Comparison of ENCODE assay signal across 10 cellular contexts in the genomic region with DNA sequence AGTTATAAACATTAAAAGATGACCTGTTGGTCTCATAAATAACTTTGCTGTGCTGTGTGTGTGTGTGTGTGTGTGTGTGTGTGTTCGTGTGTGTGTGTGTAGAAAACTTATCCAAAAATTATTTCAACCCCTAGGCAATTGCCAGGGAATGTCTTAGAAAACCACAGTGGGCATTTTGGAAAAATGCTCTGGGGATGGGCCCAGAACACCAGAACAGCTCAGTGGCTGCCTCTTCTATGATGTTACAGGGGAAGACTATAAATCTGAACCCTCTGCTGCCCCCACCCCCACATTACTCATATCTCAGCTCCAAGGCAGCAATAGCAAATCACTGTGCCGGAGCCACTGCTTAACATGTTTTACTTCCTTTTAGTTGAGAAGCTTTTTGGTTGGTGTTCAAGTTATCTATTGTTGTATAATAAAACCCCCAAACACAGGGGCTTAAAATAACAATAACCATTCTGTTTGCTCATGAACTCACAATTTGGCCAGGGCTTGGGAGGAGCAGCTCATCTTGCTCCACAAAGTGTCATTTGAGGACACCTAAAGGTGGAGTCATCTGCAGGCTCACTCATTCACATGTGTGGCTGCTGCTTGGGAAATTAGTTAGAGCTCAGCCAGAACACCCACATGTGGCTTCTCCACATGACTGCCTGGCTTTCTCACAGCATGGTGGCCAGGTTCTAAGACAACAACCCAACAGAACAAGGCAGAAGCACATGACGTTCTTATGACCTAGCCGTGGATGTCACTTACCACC. TPM values are rescaled to one million over a fixed set of nuclear protein-coding genes. Genes with fewer than 3 reads are reported as not detected.
A peak's percentile ranks its signal among the peaks of the same experiment; 100 is the strongest.
DNase-seq lines count a peak whose midpoint lies in the region; ATAC-seq, FAIRE-seq and TF ChIP-seq lines count a peak whose summit lies in the region.
"Had no signal": no experiment of that assay in that cellular context is flagged by ENCODE, and none has a peak within 500 bp of the region (broad histone marks: within the 10 kb centered on the region; RNA-seq: fewer than 3 reads in every experiment).

No MANE protein-coding gene starts in this region.

- DNase-seq in brain pericyte (ENCODE audit: low read depth, low spot score) (peak; percentile 86), psoas muscle (no peak), GM19239 (ENCODE audit: insufficient read length, low spot score) (no peak), NCI-H526 (lab: John Stamatoyannopoulos, UW) (no peak), GM19240 (ENCODE audit: insufficient read length, low spot score) (no peak)
- DNase-seq: caudate nucleus; naive thymus-derived CD4-positive, alpha-beta T cell had no signal

- H3K36me3 ChIP-seq in psoas muscle (ENCODE audit: insufficient read depth in 1 of 2, low read depth in 1 of 2), result no peaks in the 10 kb centered on the region

- H3K9me3 ChIP-seq in psoas muscle, result no peaks in the 10 kb centered on the region

- no peak for FAIRE-seq in GM19239 (lab: Jason Lieb, UNC)

- 26 to 55% (median 30%) methylated on average over 4 of the region's 4 CpGs for WGBS in psoas muscle, 3 donors

- no peaks in the 10 kb centered on the region for H3K4me1 ChIP-seq in psoas muscle

- no peaks in the 10 kb centered on the region for H3K27me3 ChIP-seq in psoas muscle (ENCODE audit: insufficient read depth in 3 of 3, low read length in 2 of 3)

- H3K27ac ChIP-seq in psoas muscle, result no peak overlapping the region

- ATAC-seq in GM18498 (IDR thresholded peaks at IDR 0.05; ENCODE audit: unreplicated experiment) (peak; percentile 51), HG03060 (IDR thresholded peaks at IDR 0.05; ENCODE audit: low read depth, unreplicated experiment) (peak; percentile 66), psoas muscle (peak; percentile 64 to 83 (median 72)), GM19397 (IDR thresholded peaks at IDR 0.05; ENCODE audit: unreplicated experiment) (no peak)
- ATAC-seq: naive thymus-derived CD4-positive, alpha-beta T cell had no signal

- intact Hi-C loops in psoas muscle (cut with DNase I), result no loop called here

- TF ChIP-seq CTCF in psoas muscle (IDR thresholded peaks at IDR 0.05), result no peak

- no peak overlapping the region for H3K4me3 ChIP-seq in psoas muscle

RNA-seq across cellular contexts. Expression of a gene that starts 40.4 kb away (rescaled TPM):
- not detected for total RNA-seq in psoas muscle
- not detected for polyA plus RNA-seq in psoas muscle
- total RNA-seq: naive thymus-derived CD4-positive, alpha-beta T cell had no signal
- polyA plus RNA-seq: naive thymus-derived CD4-positive, alpha-beta T cell had no signal
